Comparison of ENCODE assay signal across 13 cellular contexts in genomic region chr7:20200361-20200760, GRCh38. TPM values are rescaled to one million over a fixed set of nuclear protein-coding genes. Genes with fewer than 3 reads are reported as not detected.
DNase-seq lines count a peak whose midpoint lies in the region; ATAC-seq and TF ChIP-seq lines count a peak whose summit lies in the region.
"Had no signal": no experiment of that assay in that cellular context is flagged by ENCODE, and none has a peak within 500 bp of the region (broad histone marks: within the 10 kb centered on the region; RNA-seq: fewer than 3 reads in every experiment).

No MANE protein-coding gene starts in this region.

- TF ChIP-seq CTCF in epithelial cell of esophagus (IDR thresholded peaks at IDR 0.05; ENCODE audit: insufficient read depth, low read depth, low read length, missing control alignments): no peak

- DNase-seq in Daoy (ENCODE audit: low read depth) (peak; percentile 28), epithelial cell of esophagus (ENCODE audit: low read depth) (peak; percentile 59), DMS153 treated with DMSO at 0.1 percent for 48 hours (lab: John Stamatoyannopoulos, UW; ENCODE audit: unreplicated experiment) (no peak), COLO829 (ENCODE audit: low spot score) (no peak), NCI-H1105 (lab: John Stamatoyannopoulos, UW) (no peak)
- no peak for DNase-seq in activated T-cell treated with anti-CD3 and anti-CD28 coated beads, Interleukin-2, amount 50 U/mL, for 1 hour
- DNase-seq: activated naive CD8-positive, alpha-beta T cell treated with anti-CD3 and anti-CD28 coated beads for 36 hours; effector CD8-positive, alpha-beta T cell; hypothalamus; NCI-H1694; nephron progenitor cell had no signal

- H3K4me3 ChIP-seq in epithelial cell of esophagus (ENCODE audit: low read length): no peak overlapping the region

- peak; percentile 35 for ATAC-seq in GM21423 (IDR thresholded peaks at IDR 0.05; ENCODE audit: unreplicated experiment)
- peak; percentile 37 for ATAC-seq in HG03439 (IDR thresholded peaks at IDR 0.05; ENCODE audit: unreplicated experiment)

RNA-seq across cellular contexts. Expression of gene MACC1, which starts 16.8 kb away (rescaled TPM):
- 15.4 and 29.6 TPM in 2 replicates for total RNA-seq in Daoy (2014; rRNA removed; shearing (Covaris generic))

Comparison
In these comparisons a context has a peak if more than half of its experiments do, and no peak if none do; other contexts are left out.
1. DNase-seq: peak in Daoy (single experiment) and epithelial cell of esophagus (single experiment); none in DMS153 treated with DMSO at 0.1 percent for 48 hours (single experiment), COLO829 (single experiment), NCI-H1105 (single experiment) and activated T-cell treated with anti-CD3 and anti-CD28 coated beads, Interleukin-2, amount 50 U/mL, for 1 hour (single experiment).